ENCODE assay signal across 8 cellular contexts in the genomic region with DNA sequence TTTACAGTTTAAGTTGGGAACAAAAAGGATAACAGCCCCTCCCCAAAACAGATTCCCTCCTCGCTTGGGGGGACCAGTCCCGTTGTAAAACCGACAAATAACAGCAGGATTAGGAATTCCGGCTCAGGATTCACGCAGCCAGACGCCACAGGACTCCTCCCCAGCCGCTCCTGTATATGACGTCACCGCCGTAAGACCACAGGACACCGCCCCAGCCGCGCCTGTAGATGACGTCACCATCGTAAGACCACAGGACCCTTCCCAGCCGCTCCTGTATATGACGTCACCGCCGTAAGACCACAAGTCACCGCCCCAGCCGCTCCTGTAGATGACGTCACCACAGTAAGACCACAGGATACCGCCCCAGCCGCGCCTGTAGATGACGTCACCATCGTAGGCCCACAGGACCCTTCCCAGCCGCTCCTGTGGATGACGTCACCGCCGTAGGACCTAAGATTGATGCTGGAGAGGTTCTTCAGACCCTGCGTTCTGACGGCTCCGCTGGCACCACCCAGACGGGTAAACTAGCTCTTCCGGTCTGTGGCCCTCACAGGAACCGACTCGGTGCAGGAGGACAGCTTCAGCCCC. TPM values are rescaled to one million over a fixed set of nuclear protein-coding genes. Genes with fewer than 3 reads are reported as not detected.
DNase-seq lines count a peak whose midpoint lies in the region; ATAC-seq and TF ChIP-seq lines count a peak whose summit lies in the region.

No MANE protein-coding gene starts in this region.

- no peak for TF ChIP-seq CTCF in foreskin fibroblast (IDR thresholded peaks at IDR 0.05; ENCODE audit: low read depth, low read length)

- peak; percentile 39 for ATAC-seq in GM18909 (IDR thresholded peaks at IDR 0.05; ENCODE audit: poor library complexity, unreplicated experiment)
- ATAC-seq in GM18520 (IDR thresholded peaks at IDR 0.05; ENCODE audit: unreplicated experiment): no peak
- no peak for ATAC-seq in GM21390 (IDR thresholded peaks at IDR 0.05; ENCODE audit: unreplicated experiment)

- H3K4me3 ChIP-seq in foreskin fibroblast (ENCODE audit: low read depth in 1 of 2, low read length in 2 of 2): peak overlapping the region; percentile 17 to 41

- DNase-seq in NCI-H69 (lab: John Stamatoyannopoulos, UW) (peak; percentile 97), foreskin fibroblast (peak; percentile 33 to 52), pulmonary artery endothelial cell (ENCODE audit: low read depth, low spot score) (peak; percentile 43), NCI-H187 treated with DMSO at 0.1 percent for 48 hours (lab: John Stamatoyannopoulos, UW) (no peak)
- peak; percentile 74 to 77 for DNase-seq in activated T-cell treated with anti-CD3 and anti-CD28 coated beads, Interleukin-2, amount 50 U/mL, for 48 hours

RNA-seq across cellular contexts. Expression of gene FBRSL1, which starts 44.0 kb away (rescaled TPM):
- total RNA-seq in pulmonary artery endothelial cell: 4.4 and 5.9 TPM in 2 replicates
